20 cellular contexts compared by ENCODE assay signal in genomic region chr11:134178275-134178674, GRCh38. TPM values are rescaled to one million over a fixed set of nuclear protein-coding genes. Genes with fewer than 3 reads are reported as not detected.
DNase-seq lines count a peak whose midpoint lies in the region; ATAC-seq and TF ChIP-seq lines count a peak whose summit lies in the region.
"Had no signal": no experiment of that assay in that cellular context is flagged by ENCODE, and none has a peak within 500 bp of the region (broad histone marks: within the 10 kb centered on the region; RNA-seq: fewer than 3 reads in every experiment).

No MANE protein-coding gene starts in this region.

- WGBS in testis, 2 donors: 59 to 60% methylated on average over 3 of the region's 3 CpGs

- peaks cover 58% of the 10 kb centered on the region for H3K36me3 Mint-ChIP-seq in activated CD4-positive, alpha-beta T cell treated with anti-CD3 and anti-CD28 coated beads, Interleukin-2, amount 10 ng/mL, durations not matched to agents 24 days and 14 days (ENCODE audit: low read depth)
- H3K36me3 Mint-ChIP-seq in T-helper 17 cell (ENCODE audit: low read depth): peaks cover 10% of the 10 kb centered on the region

- no peak for TF ChIP-seq POLR2A in testis (IDR thresholded peaks at IDR 0.05)

- intact Hi-C loops in activated CD4-positive, alpha-beta T cell treated with anti-CD3 and anti-CD28 coated beads, Interleukin-2, amount 10 ng/mL, durations not matched to agents 24 days and 14 days (cut with micrococcal nuclease): no loop called here
- intact Hi-C loops in testis (cut with DNase I; ENCODE audit: low total_unique reads): no loop called here

- no peak for TF ChIP-seq CTCF in fibroblast of villous mesenchyme (IDR thresholded peaks at IDR 0.05; ENCODE audit: insufficient read depth, low read depth, low read length)
- TF ChIP-seq CTCF in testis (IDR thresholded peaks at IDR 0.05): no peak

- no peaks in the 10 kb centered on the region for H3K27me3 ChIP-seq in testis

- no peak for DNase-seq in activated CD4-positive, alpha-beta T cell treated with anti-CD3 and anti-CD28 coated beads, Interleukin-2, amount 10 ng/mL, durations not matched to agents 24 days and 14 days
- no peak for DNase-seq in activated CD4-positive, alpha-beta T cell treated with anti-CD3 and anti-CD28 coated beads for 48 hours
- DNase-seq in T-helper 17 cell (no peak), fibroblast of villous mesenchyme (ENCODE audit: low read depth) (peak; percentile 18), testis (peak; percentile 25), activated gamma-delta T cell (lab: John Stamatoyannopoulos, UW) (no peak), NCI-H510A (lab: John Stamatoyannopoulos, UW) (no peak)
- DNase-seq: AML-193; CD4-positive, alpha-beta memory T cell; DMS79 treated with DMSO at 0.1 percent for 48 hours; GF-D8; GOT3; H7; HFFc6 had no signal

- no peaks in the 10 kb centered on the region for H3K9me3 Mint-ChIP-seq in activated CD4-positive, alpha-beta T cell treated with anti-CD3 and anti-CD28 coated beads, Interleukin-2, amount 10 ng/mL, durations not matched to agents 24 days and 14 days
- H3K9me3 Mint-ChIP-seq: HFFc6 had no signal

- H3K36me3 ChIP-seq in testis (ENCODE audit: low read depth, missing control alignments): no peaks in the 10 kb centered on the region

- H3K4me1 ChIP-seq in testis: peaks cover 2% of the 10 kb centered on the region
- H3K4me1 ChIP-seq: A549 had no signal

- H3K4me1 Mint-ChIP-seq in activated CD4-positive, alpha-beta T cell treated with anti-CD3 and anti-CD28 coated beads, Interleukin-2, amount 10 ng/mL, durations not matched to agents 24 days and 14 days: peaks cover 2% of the 10 kb centered on the region
- no peaks in the 10 kb centered on the region for H3K4me1 Mint-ChIP-seq in T-helper 17 cell
- H3K4me1 Mint-ChIP-seq: CD4-positive, alpha-beta memory T cell had no signal

- no peaks in the 10 kb centered on the region for H3K9me3 ChIP-seq in T-helper 17 cell (ENCODE audit: control insufficient read depth, low read length, poor library complexity, severe bottlenecking)
- H3K9me3 ChIP-seq in testis: no peaks in the 10 kb centered on the region
- H3K9me3 ChIP-seq: A549 had no signal

- peak overlapping the region; percentile 50 to 63 for H3K27ac ChIP-seq in testis
- H3K27ac ChIP-seq: 22Rv1, A549, C4-2B, HL-60 had no signal

- H3K4me3 Mint-ChIP-seq in activated CD4-positive, alpha-beta T cell treated with anti-CD3 and anti-CD28 coated beads, Interleukin-2, amount 10 ng/mL, durations not matched to agents 24 days and 14 days: no peak overlapping the region
- H3K4me3 Mint-ChIP-seq in T-helper 17 cell: no peak overlapping the region
- H3K4me3 Mint-ChIP-seq: CD4-positive, alpha-beta memory T cell; HFFc6 had no signal

- no peak for ATAC-seq in T-helper 17 cell
- ATAC-seq: A549, GM12878, HCT116 had no signal

- H3K27me3 Mint-ChIP-seq in activated CD4-positive, alpha-beta T cell treated with anti-CD3 and anti-CD28 coated beads, Interleukin-2, amount 10 ng/mL, durations not matched to agents 24 days and 14 days: no peaks in the 10 kb centered on the region
- no peaks in the 10 kb centered on the region for H3K27me3 Mint-ChIP-seq in T-helper 17 cell
- H3K27me3 Mint-ChIP-seq: CD4-positive, alpha-beta memory T cell had no signal

- peak overlapping the region; percentile 28 for H3K27ac Mint-ChIP-seq in activated CD4-positive, alpha-beta T cell treated with anti-CD3 and anti-CD28 coated beads, Interleukin-2, amount 10 ng/mL, durations not matched to agents 24 days and 14 days
- H3K27ac Mint-ChIP-seq in T-helper 17 cell: peak overlapping the region; percentile 14
- H3K27ac Mint-ChIP-seq: HFFc6 had no signal

- H3K4me3 ChIP-seq in fibroblast of villous mesenchyme (ENCODE audit: low read depth, low read length): no peak overlapping the region
- no peak overlapping the region for H3K4me3 ChIP-seq in testis
- H3K4me3 ChIP-seq: A549, GM12878 had no signal

RNA-seq across cellular contexts. Expression of gene NCAPD3, which starts 45.5 kb away (rescaled TPM):
- 108 and 111 TPM in 2 replicates for total RNA-seq in activated CD4-positive, alpha-beta T cell treated with anti-CD3 and anti-CD28 coated beads, Interleukin-2, amount 10 ng/mL, durations not matched to agents 24 days and 14 days
- 10 to 100 TPM; 26.8 to 31.4 TPM for total RNA-seq in T-helper 17 cell
- total RNA-seq in fibroblast of villous mesenchyme: 15.5 and 21.2 TPM in 2 replicates
- 10 to 100 TPM; 69.3 to 82.9 TPM for total RNA-seq in testis
- polyA plus RNA-seq in testis (ENCODE audit: insufficient read depth, low read depth, low replicate concordance): 30.8 TPM

RNA-seq across cellular contexts. Expression of gene VPS26B, which starts 46.2 kb away (rescaled TPM):
- 41.6 and 42.6 TPM in 2 replicates for total RNA-seq in activated CD4-positive, alpha-beta T cell treated with anti-CD3 and anti-CD28 coated beads, Interleukin-2, amount 10 ng/mL, durations not matched to agents 24 days and 14 days
- total RNA-seq in T-helper 17 cell (10 to 100 TPM; 49.9 to 51.1 TPM), fibroblast of villous mesenchyme (41.5 and 42.2 TPM in 2 replicates), testis (10 to 100 TPM; 74.0 to 84.1 TPM)
- polyA plus RNA-seq in testis (ENCODE audit: insufficient read depth, low read depth, low replicate concordance): 54.2 TPM

Comparison
In these comparisons a context has a peak if more than half of its experiments do, and no peak if none do; other contexts are left out.
1. DNase-seq: peak in fibroblast of villous mesenchyme (single experiment) and testis (single experiment); none in activated CD4-positive, alpha-beta T cell treated with anti-CD3 and anti-CD28 coated beads, Interleukin-2, amount 10 ng/mL, durations not matched to agents 24 days and 14 days (single experiment), activated CD4-positive, alpha-beta T cell treated with anti-CD3 and anti-CD28 coated beads for 48 hours (single experiment), T-helper 17 cell (0 of 3), activated gamma-delta T cell (single experiment) and NCI-H510A (single experiment).